In the genomic region with DNA sequence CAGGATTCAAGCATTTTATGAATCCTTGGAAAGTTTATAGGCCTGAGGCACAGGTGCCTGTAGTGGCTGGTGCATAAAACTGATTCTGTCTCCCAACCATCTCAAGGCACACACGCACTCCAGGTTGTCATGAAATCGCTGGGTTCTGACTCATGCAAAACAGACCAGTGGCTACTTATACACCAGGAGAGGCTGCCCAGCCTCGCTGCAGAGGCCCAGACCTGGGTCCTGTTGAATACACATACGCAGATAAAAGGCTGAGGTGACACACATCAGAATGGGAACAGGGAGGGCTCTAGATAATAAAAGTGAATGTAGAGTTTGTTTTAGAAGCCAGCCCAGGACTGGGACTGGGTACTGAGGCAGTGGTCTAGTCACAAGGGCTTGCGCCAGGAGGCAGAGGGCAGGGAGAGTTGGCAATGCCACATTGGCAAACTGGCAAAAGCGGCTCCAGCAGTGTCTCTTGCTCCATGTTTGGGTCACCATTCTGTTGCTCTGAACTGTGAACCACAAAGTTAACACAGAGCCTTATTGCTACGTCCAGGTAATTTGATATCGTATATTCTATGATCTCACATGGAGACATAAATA, we compare ENCODE assay signal across 1 cellular context.
TF ChIP-seq lines count a peak whose summit lies in the region.

No MANE protein-coding gene starts in this region.

TF ChIP-seq in WTC11, 78 proteins besides CTCF, POLR2A, EP300 and RAD21 (continued from another document):
- TF ChIP-seq, protein P1, sequence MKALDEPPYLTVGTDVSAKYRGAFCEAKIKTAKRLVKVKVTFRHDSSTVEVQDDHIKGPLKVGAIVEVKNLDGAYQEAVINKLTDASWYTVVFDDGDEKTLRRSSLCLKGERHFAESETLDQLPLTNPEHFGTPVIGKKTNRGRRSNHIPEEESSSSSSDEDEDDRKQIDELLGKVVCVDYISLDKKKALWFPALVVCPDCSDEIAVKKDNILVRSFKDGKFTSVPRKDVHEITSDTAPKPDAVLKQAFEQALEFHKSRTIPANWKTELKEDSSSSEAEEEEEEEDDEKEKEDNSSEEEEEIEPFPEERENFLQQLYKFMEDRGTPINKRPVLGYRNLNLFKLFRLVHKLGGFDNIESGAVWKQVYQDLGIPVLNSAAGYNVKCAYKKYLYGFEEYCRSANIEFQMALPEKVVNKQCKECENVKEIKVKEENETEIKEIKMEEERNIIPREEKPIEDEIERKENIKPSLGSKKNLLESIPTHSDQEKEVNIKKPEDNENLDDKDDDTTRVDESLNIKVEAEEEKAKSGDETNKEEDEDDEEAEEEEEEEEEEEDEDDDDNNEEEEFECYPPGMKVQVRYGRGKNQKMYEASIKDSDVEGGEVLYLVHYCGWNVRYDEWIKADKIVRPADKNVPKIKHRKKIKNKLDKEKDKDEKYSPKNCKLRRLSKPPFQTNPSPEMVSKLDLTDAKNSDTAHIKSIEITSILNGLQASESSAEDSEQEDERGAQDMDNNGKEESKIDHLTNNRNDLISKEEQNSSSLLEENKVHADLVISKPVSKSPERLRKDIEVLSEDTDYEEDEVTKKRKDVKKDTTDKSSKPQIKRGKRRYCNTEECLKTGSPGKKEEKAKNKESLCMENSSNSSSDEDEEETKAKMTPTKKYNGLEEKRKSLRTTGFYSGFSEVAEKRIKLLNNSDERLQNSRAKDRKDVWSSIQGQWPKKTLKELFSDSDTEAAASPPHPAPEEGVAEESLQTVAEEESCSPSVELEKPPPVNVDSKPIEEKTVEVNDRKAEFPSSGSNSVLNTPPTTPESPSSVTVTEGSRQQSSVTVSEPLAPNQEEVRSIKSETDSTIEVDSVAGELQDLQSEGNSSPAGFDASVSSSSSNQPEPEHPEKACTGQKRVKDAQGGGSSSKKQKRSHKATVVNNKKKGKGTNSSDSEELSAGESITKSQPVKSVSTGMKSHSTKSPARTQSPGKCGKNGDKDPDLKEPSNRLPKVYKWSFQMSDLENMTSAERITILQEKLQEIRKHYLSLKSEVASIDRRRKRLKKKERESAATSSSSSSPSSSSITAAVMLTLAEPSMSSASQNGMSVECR (CRISPR knock-in tag; IDR thresholded peaks at IDR 0.05; ENCODE audit: borderline replicate concordance), result no peak
- TF ChIP-seq, protein P2, sequence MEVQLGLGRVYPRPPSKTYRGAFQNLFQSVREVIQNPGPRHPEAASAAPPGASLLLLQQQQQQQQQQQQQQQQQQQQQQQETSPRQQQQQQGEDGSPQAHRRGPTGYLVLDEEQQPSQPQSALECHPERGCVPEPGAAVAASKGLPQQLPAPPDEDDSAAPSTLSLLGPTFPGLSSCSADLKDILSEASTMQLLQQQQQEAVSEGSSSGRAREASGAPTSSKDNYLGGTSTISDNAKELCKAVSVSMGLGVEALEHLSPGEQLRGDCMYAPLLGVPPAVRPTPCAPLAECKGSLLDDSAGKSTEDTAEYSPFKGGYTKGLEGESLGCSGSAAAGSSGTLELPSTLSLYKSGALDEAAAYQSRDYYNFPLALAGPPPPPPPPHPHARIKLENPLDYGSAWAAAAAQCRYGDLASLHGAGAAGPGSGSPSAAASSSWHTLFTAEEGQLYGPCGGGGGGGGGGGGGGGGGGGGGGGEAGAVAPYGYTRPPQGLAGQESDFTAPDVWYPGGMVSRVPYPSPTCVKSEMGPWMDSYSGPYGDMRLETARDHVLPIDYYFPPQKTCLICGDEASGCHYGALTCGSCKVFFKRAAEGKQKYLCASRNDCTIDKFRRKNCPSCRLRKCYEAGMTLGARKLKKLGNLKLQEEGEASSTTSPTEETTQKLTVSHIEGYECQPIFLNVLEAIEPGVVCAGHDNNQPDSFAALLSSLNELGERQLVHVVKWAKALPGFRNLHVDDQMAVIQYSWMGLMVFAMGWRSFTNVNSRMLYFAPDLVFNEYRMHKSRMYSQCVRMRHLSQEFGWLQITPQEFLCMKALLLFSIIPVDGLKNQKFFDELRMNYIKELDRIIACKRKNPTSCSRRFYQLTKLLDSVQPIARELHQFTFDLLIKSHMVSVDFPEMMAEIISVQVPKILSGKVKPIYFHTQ (CRISPR knock-in tag; IDR thresholded peaks at IDR 0.05), result no peak
- TF ChIP-seq SMAD4 (CRISPR knock-in tag; IDR thresholded peaks at IDR 0.05) (no peak), CBFB (CRISPR knock-in tag; IDR thresholded peaks at IDR 0.05; ENCODE audit: low read depth) (no peak), OVOL2 (CRISPR knock-in tag; IDR thresholded peaks at IDR 0.05; ENCODE audit: borderline replicate concordance) (no peak), TEAD1 (CRISPR knock-in tag; IDR thresholded peaks at IDR 0.05) (no peak), RELA (CRISPR knock-in tag; IDR thresholded peaks at IDR 0.05; ENCODE audit: borderline replicate concordance) (no peak)
- TF ChIP-seq, protein P3, sequence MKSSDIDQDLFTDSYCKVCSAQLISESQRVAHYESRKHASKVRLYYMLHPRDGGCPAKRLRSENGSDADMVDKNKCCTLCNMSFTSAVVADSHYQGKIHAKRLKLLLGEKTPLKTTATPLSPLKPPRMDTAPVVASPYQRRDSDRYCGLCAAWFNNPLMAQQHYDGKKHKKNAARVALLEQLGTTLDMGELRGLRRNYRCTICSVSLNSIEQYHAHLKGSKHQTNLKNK (CRISPR knock-in tag; IDR thresholded peaks at IDR 0.05), result no peak
- TF ChIP-seq, protein P4, sequence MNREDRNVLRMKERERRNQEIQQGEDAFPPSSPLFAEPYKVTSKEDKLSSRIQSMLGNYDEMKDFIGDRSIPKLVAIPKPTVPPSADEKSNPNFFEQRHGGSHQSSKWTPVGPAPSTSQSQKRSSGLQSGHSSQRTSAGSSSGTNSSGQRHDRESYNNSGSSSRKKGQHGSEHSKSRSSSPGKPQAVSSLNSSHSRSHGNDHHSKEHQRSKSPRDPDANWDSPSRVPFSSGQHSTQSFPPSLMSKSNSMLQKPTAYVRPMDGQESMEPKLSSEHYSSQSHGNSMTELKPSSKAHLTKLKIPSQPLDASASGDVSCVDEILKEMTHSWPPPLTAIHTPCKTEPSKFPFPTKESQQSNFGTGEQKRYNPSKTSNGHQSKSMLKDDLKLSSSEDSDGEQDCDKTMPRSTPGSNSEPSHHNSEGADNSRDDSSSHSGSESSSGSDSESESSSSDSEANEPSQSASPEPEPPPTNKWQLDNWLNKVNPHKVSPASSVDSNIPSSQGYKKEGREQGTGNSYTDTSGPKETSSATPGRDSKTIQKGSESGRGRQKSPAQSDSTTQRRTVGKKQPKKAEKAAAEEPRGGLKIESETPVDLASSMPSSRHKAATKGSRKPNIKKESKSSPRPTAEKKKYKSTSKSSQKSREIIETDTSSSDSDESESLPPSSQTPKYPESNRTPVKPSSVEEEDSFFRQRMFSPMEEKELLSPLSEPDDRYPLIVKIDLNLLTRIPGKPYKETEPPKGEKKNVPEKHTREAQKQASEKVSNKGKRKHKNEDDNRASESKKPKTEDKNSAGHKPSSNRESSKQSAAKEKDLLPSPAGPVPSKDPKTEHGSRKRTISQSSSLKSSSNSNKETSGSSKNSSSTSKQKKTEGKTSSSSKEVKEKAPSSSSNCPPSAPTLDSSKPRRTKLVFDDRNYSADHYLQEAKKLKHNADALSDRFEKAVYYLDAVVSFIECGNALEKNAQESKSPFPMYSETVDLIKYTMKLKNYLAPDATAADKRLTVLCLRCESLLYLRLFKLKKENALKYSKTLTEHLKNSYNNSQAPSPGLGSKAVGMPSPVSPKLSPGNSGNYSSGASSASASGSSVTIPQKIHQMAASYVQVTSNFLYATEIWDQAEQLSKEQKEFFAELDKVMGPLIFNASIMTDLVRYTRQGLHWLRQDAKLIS (CRISPR knock-in tag; IDR thresholded peaks at IDR 0.05; ENCODE audit: borderline replicate concordance), result no peak
- TF ChIP-seq, protein P5, sequence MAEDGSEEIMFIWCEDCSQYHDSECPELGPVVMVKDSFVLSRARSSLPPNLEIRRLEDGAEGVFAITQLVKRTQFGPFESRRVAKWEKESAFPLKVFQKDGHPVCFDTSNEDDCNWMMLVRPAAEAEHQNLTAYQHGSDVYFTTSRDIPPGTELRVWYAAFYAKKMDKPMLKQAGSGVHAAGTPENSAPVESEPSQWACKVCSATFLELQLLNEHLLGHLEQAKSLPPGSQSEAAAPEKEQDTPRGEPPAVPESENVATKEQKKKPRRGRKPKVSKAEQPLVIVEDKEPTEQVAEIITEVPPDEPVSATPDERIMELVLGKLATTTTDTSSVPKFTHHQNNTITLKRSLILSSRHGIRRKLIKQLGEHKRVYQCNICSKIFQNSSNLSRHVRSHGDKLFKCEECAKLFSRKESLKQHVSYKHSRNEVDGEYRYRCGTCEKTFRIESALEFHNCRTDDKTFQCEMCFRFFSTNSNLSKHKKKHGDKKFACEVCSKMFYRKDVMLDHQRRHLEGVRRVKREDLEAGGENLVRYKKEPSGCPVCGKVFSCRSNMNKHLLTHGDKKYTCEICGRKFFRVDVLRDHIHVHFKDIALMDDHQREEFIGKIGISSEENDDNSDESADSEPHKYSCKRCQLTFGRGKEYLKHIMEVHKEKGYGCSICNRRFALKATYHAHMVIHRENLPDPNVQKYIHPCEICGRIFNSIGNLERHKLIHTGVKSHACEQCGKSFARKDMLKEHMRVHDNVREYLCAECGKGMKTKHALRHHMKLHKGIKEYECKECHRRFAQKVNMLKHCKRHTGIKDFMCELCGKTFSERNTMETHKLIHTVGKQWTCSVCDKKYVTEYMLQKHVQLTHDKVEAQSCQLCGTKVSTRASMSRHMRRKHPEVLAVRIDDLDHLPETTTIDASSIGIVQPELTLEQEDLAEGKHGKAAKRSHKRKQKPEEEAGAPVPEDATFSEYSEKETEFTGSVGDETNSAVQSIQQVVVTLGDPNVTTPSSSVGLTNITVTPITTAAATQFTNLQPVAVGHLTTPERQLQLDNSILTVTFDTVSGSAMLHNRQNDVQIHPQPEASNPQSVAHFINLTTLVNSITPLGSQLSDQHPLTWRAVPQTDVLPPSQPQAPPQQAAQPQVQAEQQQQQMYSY (CRISPR knock-in tag; IDR thresholded peaks at IDR 0.05), result no peak
